In genomic region chrX:118904218-118904617, GRCh38 we compare ENCODE assay signal across 20 cellular contexts.
A peak's percentile ranks its signal among the peaks of the same experiment; 100 is the strongest.
DNase-seq lines count a peak whose midpoint lies in the region; ATAC-seq and TF ChIP-seq lines count a peak whose summit lies in the region.
"Had no signal": no experiment of that assay in that cellular context is flagged by ENCODE, and none has a peak within 500 bp of the region (broad histone marks: within the 10 kb centered on the region; RNA-seq: fewer than 3 reads in every experiment).

No MANE protein-coding gene starts in this region.

- DNase-seq in activated B cell treated with CpG ODN at 0.5 μM for 24 hours (no peak), activated T-cell treated with anti-CD3 and anti-CD28 coated beads for 4 hours (no peak), retina (no peak)
- no peak for DNase-seq in activated naive CD4-positive, alpha-beta T cell treated with anti-CD3 and anti-CD28 coated beads, Interleukin-2, amount 10 ng/mL, durations not matched to agents 7 days and 5 days
- DNase-seq: activated naive CD8-positive, alpha-beta T cell treated with anti-CD3 and anti-CD28 coated beads for 36 hours; foreskin fibroblast; mucosa of descending colon; NCI-H1105 treated with DMSO at 0.1 percent for 48 hours; NCI-H2107; NCI-H510A treated with DMSO at 0.1 percent for 48 hours; stimulated activated naive CD4-positive, alpha-beta T cell had no signal

- POLR2A ChIA-PET in activated B cell treated with CpG ODN at 0.5 μM for 24 hours (lab: Charles Lee): interaction anchor here (1.3 kb wide), 1 partner anchor 71 kb away, joined by 3 read pairs; the partner anchor contains the start of gene LONRF3

- intact Hi-C loops in activated B cell treated with CpG ODN at 0.5 μM for 24 hours (cut with micrococcal nuclease): loop anchor here (2.0 kb wide), 1 partner anchor 71 kb away; the partner anchor contains the start of gene LONRF3

- peak overlapping the region; percentile 52 for H3K4me3 Mint-ChIP-seq in activated B cell treated with CpG ODN at 0.5 μM for 24 hours
- H3K4me3 Mint-ChIP-seq in activated naive CD4-positive, alpha-beta T cell treated with anti-CD3 and anti-CD28 coated beads, Interleukin-2, amount 10 ng/mL, durations not matched to agents 7 days and 5 days: no peak overlapping the region
- H3K4me3 Mint-ChIP-seq: activated naive CD8-positive, alpha-beta T cell treated with anti-CD3 and anti-CD28 coated beads for 36 hours; activated T-helper 17 cell treated with anti-CD3 and anti-CD28 coated beads, Interleukin-2, amount 50 U/mL, for 72 hours; neural crest cell had no signal

- peak; percentile 66 for ATAC-seq in GM18505 (IDR thresholded peaks at IDR 0.05; ENCODE audit: unreplicated experiment)
- ATAC-seq in GM19395 (IDR thresholded peaks at IDR 0.05; ENCODE audit: unreplicated experiment): peak; percentile 74
- ATAC-seq in HG02938 (IDR thresholded peaks at IDR 0.05; ENCODE audit: unreplicated experiment): peak; percentile 56
- ATAC-seq in activated B cell treated with CpG ODN at 0.5 μM for 24 hours (ENCODE audit: low read depth): peak; percentile 79
- no peak for ATAC-seq in HG03108 (IDR thresholded peaks at IDR 0.05; ENCODE audit: unreplicated experiment)
- ATAC-seq: activated CD4-positive, CD25-positive, alpha-beta regulatory T cell treated with anti-CD3 and anti-CD28 coated beads, Interleukin-2, amount 50 U/mL, for 24 hours; activated T-helper 17 cell treated with anti-CD3 and anti-CD28 coated beads, Interleukin-2, amount 50 U/mL, for 72 hours; HCT116; HepG2 had no signal

- peak overlapping the region; percentile 31 for H3K27ac Mint-ChIP-seq in activated B cell treated with CpG ODN at 0.5 μM for 24 hours
- no peak overlapping the region for H3K27ac Mint-ChIP-seq in activated naive CD4-positive, alpha-beta T cell treated with anti-CD3 and anti-CD28 coated beads, Interleukin-2, amount 10 ng/mL, durations not matched to agents 7 days and 5 days
- H3K27ac Mint-ChIP-seq: activated naive CD8-positive, alpha-beta T cell treated with anti-CD3 and anti-CD28 coated beads for 36 hours; activated T-helper 17 cell treated with anti-CD3 and anti-CD28 coated beads, Interleukin-2, amount 50 U/mL, for 72 hours had no signal

- H3K36me3 Mint-ChIP-seq in activated B cell treated with CpG ODN at 0.5 μM for 24 hours (ENCODE audit: low read depth): no peaks in the 10 kb centered on the region
- H3K36me3 Mint-ChIP-seq in activated naive CD4-positive, alpha-beta T cell treated with anti-CD3 and anti-CD28 coated beads, Interleukin-2, amount 10 ng/mL, durations not matched to agents 7 days and 5 days: no peaks in the 10 kb centered on the region
- H3K36me3 Mint-ChIP-seq: activated naive CD8-positive, alpha-beta T cell treated with anti-CD3 and anti-CD28 coated beads for 36 hours had no signal

- TF ChIP-seq POLR2A in GM18505 (IDR thresholded peaks at IDR 0.05; ENCODE audit: borderline replicate concordance, extremely low read depth, insufficient read depth, insufficient read length): no peak

- CTCF ChIA-PET in activated B cell treated with CpG ODN at 0.5 μM for 24 hours (lab: Charles Lee): no interaction called here
- CTCF ChIA-PET in activated naive CD4-positive, alpha-beta T cell treated with anti-CD3 and anti-CD28 coated beads, Interleukin-2, amount 10 ng/mL, durations not matched to agents 7 days and 5 days (lab: Charles Lee): no interaction called here

- H3K9me3 Mint-ChIP-seq in activated B cell treated with CpG ODN at 0.5 μM for 24 hours: no peaks in the 10 kb centered on the region
- H3K9me3 Mint-ChIP-seq in activated naive CD4-positive, alpha-beta T cell treated with anti-CD3 and anti-CD28 coated beads, Interleukin-2, amount 10 ng/mL, durations not matched to agents 7 days and 5 days: no peaks in the 10 kb centered on the region
- H3K9me3 Mint-ChIP-seq: activated naive CD8-positive, alpha-beta T cell treated with anti-CD3 and anti-CD28 coated beads for 36 hours; activated T-helper 17 cell treated with anti-CD3 and anti-CD28 coated beads, Interleukin-2, amount 50 U/mL, for 72 hours had no signal

- TF ChIP-seq CTCF in activated B cell treated with CpG ODN at 0.5 μM for 24 hours (IDR thresholded peaks at IDR 0.05): no peak

- H3K27me3 Mint-ChIP-seq in activated B cell treated with CpG ODN at 0.5 μM for 24 hours: no peaks in the 10 kb centered on the region
- peaks cover 5% of the 10 kb centered on the region for H3K27me3 Mint-ChIP-seq in activated naive CD4-positive, alpha-beta T cell treated with anti-CD3 and anti-CD28 coated beads, Interleukin-2, amount 10 ng/mL, durations not matched to agents 7 days and 5 days
- H3K27me3 Mint-ChIP-seq: activated naive CD8-positive, alpha-beta T cell treated with anti-CD3 and anti-CD28 coated beads for 36 hours; activated T-helper 17 cell treated with anti-CD3 and anti-CD28 coated beads, Interleukin-2, amount 50 U/mL, for 72 hours had no signal

- H3K4me1 Mint-ChIP-seq in activated B cell treated with CpG ODN at 0.5 μM for 24 hours: peaks cover 46% of the 10 kb centered on the region
- no peaks in the 10 kb centered on the region for H3K4me1 Mint-ChIP-seq in activated naive CD4-positive, alpha-beta T cell treated with anti-CD3 and anti-CD28 coated beads, Interleukin-2, amount 10 ng/mL, durations not matched to agents 7 days and 5 days
- H3K4me1 Mint-ChIP-seq: activated naive CD8-positive, alpha-beta T cell treated with anti-CD3 and anti-CD28 coated beads for 36 hours; activated T-helper 17 cell treated with anti-CD3 and anti-CD28 coated beads, Interleukin-2, amount 50 U/mL, for 72 hours; neural crest cell had no signal
